23 cellular contexts compared by ENCODE assay signal in the genomic region with DNA sequence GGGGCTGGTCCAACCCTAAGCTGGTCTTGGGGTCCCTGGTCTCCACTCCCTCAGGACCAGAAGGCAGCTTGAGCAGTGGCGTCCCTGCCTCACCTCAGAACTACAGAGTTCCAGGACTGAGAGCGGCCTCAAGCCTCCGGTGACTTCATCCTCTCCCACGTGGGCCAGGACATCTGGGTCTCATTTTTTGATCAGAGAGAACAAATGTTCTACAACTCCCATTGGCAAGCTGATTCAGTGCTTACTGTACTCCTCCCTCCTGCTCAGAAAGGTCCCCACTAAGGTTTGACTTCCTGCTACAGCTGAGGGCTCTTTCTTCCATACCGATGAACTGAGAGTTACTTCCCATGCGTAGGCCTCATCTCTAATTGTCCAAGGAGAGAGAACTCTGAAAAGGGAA.
DNase-seq lines count a peak whose midpoint lies in the region; ATAC-seq and TF ChIP-seq lines count a peak whose summit lies in the region.
"Had no signal": no experiment of that assay in that cellular context is flagged by ENCODE, and none has a peak within 500 bp of the region (broad histone marks: within the 10 kb centered on the region; RNA-seq: fewer than 3 reads in every experiment).

No MANE protein-coding gene starts in this region.

- TF ChIP-seq CTCF in AG09309 (IDR thresholded peaks at IDR 0.05; ENCODE audit: control insufficient read depth, insufficient read depth, low read depth, low read length, missing control alignments) = no peak
- TF ChIP-seq CTCF in HFFc6 (IDR thresholded peaks at IDR 0.05) = no peak
- no peak for TF ChIP-seq CTCF in choroid plexus epithelial cell (conservative IDR thresholded peaks at IDR 0.05; ENCODE audit: low read depth, low read length)
- TF ChIP-seq CTCF in neural crest cell (conservative IDR thresholded peaks at IDR 0.05) = no peak

- H3K4me1 Mint-ChIP-seq in HFFc6 (ENCODE audit: low read depth) (peaks cover 73% of the 10 kb centered on the region), neural crest cell (peaks cover 51% of the 10 kb centered on the region)
- H3K4me1 Mint-ChIP-seq: activated naive CD8-positive, alpha-beta T cell treated with anti-CD3 and anti-CD28 coated beads, Interleukin-2, amount 50 U/mL, for 24 hours; CD8-positive, alpha-beta memory T cell had no signal

- H3K27me3 Mint-ChIP-seq in HFFc6 (ENCODE audit: insufficient read depth) = peaks cover 4% of the 10 kb centered on the region; the same call in 1 of the 2 replicates
- H3K27me3 Mint-ChIP-seq in neural crest cell (ENCODE audit: low read depth) = no peaks in the 10 kb centered on the region

- DNase-seq in AG09309 (ENCODE audit: low read depth) = peak; percentile 71
- DNase-seq in HFFc6 = peak; percentile 46
- DNase-seq in choroid plexus epithelial cell (ENCODE audit: low read depth) = peak; percentile 23
- DNase-seq in neural crest cell (ENCODE audit: low read depth, low spot score) = no peak
- DNase-seq in left cardiac atrium = no peak
- no peak for DNase-seq in NCI-H748 treated with DMSO at 0.1 percent for 48 hours (lab: John Stamatoyannopoulos, UW)
- DNase-seq in DMS79 treated with DMSO at 0.1 percent for 48 hours (lab: John Stamatoyannopoulos, UW) = no peak
- DNase-seq in RKO (ENCODE audit: low spot score) = no peak
- DNase-seq: activated CD4-positive, CD25-positive, alpha-beta regulatory T cell treated with anti-CD3 and anti-CD28 coated beads, Interleukin-2, amount 50 U/mL, for 72 hours; activated naive CD8-positive, alpha-beta T cell treated with anti-CD3 and anti-CD28 coated beads, Interleukin-2, amount 50 U/mL, for 24 hours; effector CD4-positive, alpha-beta T cell; hippocampal formation; kidney; NCI-H1105 treated with DMSO at 0.1 percent for 48 hours; NCI-H526 treated with DMSO at 0.1 percent for 48 hours; nephron progenitor cell; OCI-M1; stimulated activated naive CD4-positive, alpha-beta T cell treated with Interleukin-2 at 50 U/mL for 16 hours; T-helper 9 cell had no signal

- no peak for ATAC-seq in left cardiac atrium
- ATAC-seq: activated naive CD8-positive, alpha-beta T cell treated with anti-CD3 and anti-CD28 coated beads, Interleukin-2, amount 50 U/mL, for 24 hours had no signal

- H3K4me3 Mint-ChIP-seq in HFFc6 = peak overlapping the region; percentile 25; the same call in 1 of the 2 replicates
- H3K4me3 Mint-ChIP-seq in neural crest cell = no peak overlapping the region
- H3K4me3 Mint-ChIP-seq: activated naive CD8-positive, alpha-beta T cell treated with anti-CD3 and anti-CD28 coated beads, Interleukin-2, amount 50 U/mL, for 24 hours; CD8-positive, alpha-beta memory T cell; nephron progenitor cell had no signal

- H3K36me3 Mint-ChIP-seq in HFFc6 (ENCODE audit: low read depth) (peaks cover 5% of the 10 kb centered on the region; the same call in 1 of the 2 replicates), neural crest cell (ENCODE audit: low read depth) (no peaks in the 10 kb centered on the region)
- H3K36me3 Mint-ChIP-seq: CD8-positive, alpha-beta memory T cell had no signal

- H3K9me3 Mint-ChIP-seq in HFFc6 (no peaks in the 10 kb centered on the region), neural crest cell (no peaks in the 10 kb centered on the region)
- H3K9me3 Mint-ChIP-seq: activated naive CD8-positive, alpha-beta T cell treated with anti-CD3 and anti-CD28 coated beads, Interleukin-2, amount 50 U/mL, for 24 hours; activated T-helper 2 cell treated with anti-CD3 and anti-CD28 coated beads, Interferon-gamma antibody, Interleukin-2, Interleukin-4, amounts not matched to agents 10 μg/mL and 5 μg/mL and 100 μg/mL, durations not matched to agents 14 hours and 24 hours and 36 hours; CD8-positive, alpha-beta memory T cell; nephron progenitor cell had no signal

- peak overlapping the region; percentile 91 for H3K27ac Mint-ChIP-seq in HFFc6
- H3K27ac Mint-ChIP-seq in neural crest cell (ENCODE audit: unreplicated experiment) = peak overlapping the region; percentile 44
- H3K27ac Mint-ChIP-seq: activated naive CD8-positive, alpha-beta T cell treated with anti-CD3 and anti-CD28 coated beads, Interleukin-2, amount 50 U/mL, for 24 hours; activated T-helper 2 cell treated with anti-CD3 and anti-CD28 coated beads, Interferon-gamma antibody, Interleukin-2, Interleukin-4, amounts not matched to agents 10 μg/mL and 5 μg/mL and 100 μg/mL, durations not matched to agents 14 hours and 24 hours and 36 hours; nephron progenitor cell had no signal

- intact Hi-C loops in left cardiac atrium (cut with DNase I) = no loop called here

- H3K4me3 ChIP-seq in AG09309 (ENCODE audit: control insufficient read depth, low read depth, low read length) = no peak overlapping the region
- no peak overlapping the region for H3K4me3 ChIP-seq in choroid plexus epithelial cell (ENCODE audit: low read depth, low read length)
- H3K4me3 ChIP-seq: SJSA1, tibial nerve had no signal

Comparison
In these comparisons a context has a peak if more than half of its experiments do, and no peak if none do; other contexts are left out.
1. DNase-seq: peak in AG09309 (single experiment), HFFc6 (single experiment) and choroid plexus epithelial cell (single experiment); none in neural crest cell (single experiment), left cardiac atrium (single experiment), NCI-H748 treated with DMSO at 0.1 percent for 48 hours (single experiment), DMS79 treated with DMSO at 0.1 percent for 48 hours (single experiment) and RKO (single experiment).